In genomic region chr20:49851991-49852390, GRCh38 we compare ENCODE assay signal across 1 cellular context.
TF ChIP-seq lines count a peak whose summit lies in the region.

No MANE protein-coding gene starts in this region.

TF ChIP-seq in GM23338, 12 proteins besides CTCF, POLR2A, EP300 and RAD21 (continued from another document):
- TF ChIP-seq REST (IDR thresholded peaks at IDR 0.05; ENCODE audit: unreplicated experiment) (no peak), EZH2phosphoT487 (IDR thresholded peaks at IDR 0.05; ENCODE audit: unreplicated experiment) (no peak), POLR2AphosphoS5 (IDR thresholded peaks at IDR 0.05; ENCODE audit: low read depth) (no peak), STAT1 (IDR thresholded peaks at IDR 0.05; ENCODE audit: unreplicated experiment) (no peak), ZNF331 (CRISPR knock-in tag; IDR thresholded peaks at IDR 0.05; ENCODE audit: low read depth) (no peak), CREB1 (CRISPR knock-in tag; IDR thresholded peaks at IDR 0.05; ENCODE audit: low read depth) (no peak)
- TF ChIP-seq, protein P1, sequence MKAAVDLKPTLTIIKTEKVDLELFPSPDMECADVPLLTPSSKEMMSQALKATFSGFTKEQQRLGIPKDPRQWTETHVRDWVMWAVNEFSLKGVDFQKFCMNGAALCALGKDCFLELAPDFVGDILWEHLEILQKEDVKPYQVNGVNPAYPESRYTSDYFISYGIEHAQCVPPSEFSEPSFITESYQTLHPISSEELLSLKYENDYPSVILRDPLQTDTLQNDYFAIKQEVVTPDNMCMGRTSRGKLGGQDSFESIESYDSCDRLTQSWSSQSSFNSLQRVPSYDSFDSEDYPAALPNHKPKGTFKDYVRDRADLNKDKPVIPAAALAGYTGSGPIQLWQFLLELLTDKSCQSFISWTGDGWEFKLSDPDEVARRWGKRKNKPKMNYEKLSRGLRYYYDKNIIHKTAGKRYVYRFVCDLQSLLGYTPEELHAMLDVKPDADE (IDR thresholded peaks at IDR 0.05): no peak
